8 cellular contexts compared by ENCODE assay signal in the genomic region with DNA sequence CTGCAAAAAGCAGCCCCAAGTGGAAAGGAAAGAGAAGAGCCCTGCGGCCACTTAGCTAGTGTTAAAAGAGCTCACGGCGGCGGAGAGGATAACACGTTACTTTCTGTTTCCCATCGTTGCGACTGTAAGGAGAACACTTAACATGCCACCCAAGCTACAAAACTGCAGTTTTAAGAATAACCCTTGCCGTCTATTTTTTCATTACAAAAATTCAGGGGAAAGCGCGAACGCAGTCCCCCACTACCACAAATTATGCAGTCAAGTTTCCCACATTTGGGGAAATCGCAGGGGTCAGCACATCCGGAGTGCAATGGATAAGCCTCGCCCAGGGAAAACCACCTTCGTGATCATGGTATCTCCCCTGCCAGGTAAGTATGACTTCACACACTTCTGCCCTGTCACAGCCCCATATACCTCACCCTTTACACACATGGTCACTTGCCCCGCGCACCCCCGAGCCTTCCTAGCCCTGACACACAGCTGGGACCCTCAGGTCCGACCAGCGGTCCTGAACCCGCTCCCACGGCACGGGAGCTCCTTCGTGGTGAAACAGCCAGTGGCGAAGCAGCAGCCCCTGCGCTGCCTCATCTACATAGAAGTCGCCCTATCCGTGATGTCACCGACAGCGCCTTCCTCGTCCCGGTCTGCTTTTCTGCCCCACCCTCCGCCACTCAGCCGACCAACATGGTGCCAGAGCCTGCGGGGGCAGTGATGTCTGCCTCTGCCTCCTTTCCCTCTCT.
DNase-seq lines count a peak whose midpoint lies in the region; ATAC-seq and TF ChIP-seq lines count a peak whose summit lies in the region.
"Not testable (repeated sequence)": the region's sequence is repeated elsewhere in the genome, so short reads cannot be mapped to it uniquely, and the experiment has no call there.

No MANE protein-coding gene starts in this region.

- not testable (repeated sequence) for H3K36me3 ChIP-seq in ACC112 (ENCODE audit: insufficient read depth, low read length); WERI-Rb-1

- H3K4me3 ChIP-seq in ACC112 (ENCODE audit: low read depth, low read length) (peak overlapping the region; percentile 71), WERI-Rb-1 (ENCODE audit: low read depth, low read length) (peak overlapping the region; percentile 11)

- peak; percentile 92 for ATAC-seq in GM18873 (IDR thresholded peaks at IDR 0.05; ENCODE audit: low FRiP score, unreplicated experiment)
- ATAC-seq in HG03066 (IDR thresholded peaks at IDR 0.05; ENCODE audit: low read depth, unreplicated experiment): peak; percentile 81

- H2AFZ ChIP-seq in ACC112 (ENCODE audit: low read length, unreplicated experiment): not testable (repeated sequence)

- not testable (repeated sequence) for H3K9me3 ChIP-seq in WERI-Rb-1 (ENCODE audit: severe bottlenecking)

- H3K4me1 ChIP-seq in ACC112 (ENCODE audit: control insufficient read depth, insufficient read depth, low read length, unreplicated experiment): not testable (repeated sequence)

- H3K79me2 ChIP-seq in ACC112 (ENCODE audit: control insufficient read depth, insufficient read depth, low read length, unreplicated experiment): not testable (repeated sequence)

- peak overlapping the region; percentile 64 for H3K27ac ChIP-seq in ACC112 (ENCODE audit: low read depth, low read length)
- H3K27ac ChIP-seq in WERI-Rb-1: not testable (repeated sequence)

- DNase-seq in NCI-H2171 (lab: John Stamatoyannopoulos, UW): peak; percentile 77
- peak; percentile 64 for DNase-seq in WERI-Rb-1
- peak; percentile 76 for DNase-seq in brain pericyte (ENCODE audit: low read depth, low spot score)
- peak; percentile 68 for DNase-seq in inferior parietal cortex (ENCODE audit: extremely low spot score)
- DNase-seq in smooth muscle cell of the brain vasculature (ENCODE audit: low read depth, low spot score): peak; percentile 88

- not testable (repeated sequence) for TF ChIP-seq CTCF in WERI-Rb-1 (IDR thresholded peaks at IDR 0.05; ENCODE audit: low read depth, low read length)

- H3K27me3 ChIP-seq in ACC112 (ENCODE audit: insufficient read depth, low read length); WERI-Rb-1 (ENCODE audit: insufficient read depth, low read depth, severe bottlenecking): not testable (repeated sequence)
